ENCODE assay signal across 9 cellular contexts in the genomic region with DNA sequence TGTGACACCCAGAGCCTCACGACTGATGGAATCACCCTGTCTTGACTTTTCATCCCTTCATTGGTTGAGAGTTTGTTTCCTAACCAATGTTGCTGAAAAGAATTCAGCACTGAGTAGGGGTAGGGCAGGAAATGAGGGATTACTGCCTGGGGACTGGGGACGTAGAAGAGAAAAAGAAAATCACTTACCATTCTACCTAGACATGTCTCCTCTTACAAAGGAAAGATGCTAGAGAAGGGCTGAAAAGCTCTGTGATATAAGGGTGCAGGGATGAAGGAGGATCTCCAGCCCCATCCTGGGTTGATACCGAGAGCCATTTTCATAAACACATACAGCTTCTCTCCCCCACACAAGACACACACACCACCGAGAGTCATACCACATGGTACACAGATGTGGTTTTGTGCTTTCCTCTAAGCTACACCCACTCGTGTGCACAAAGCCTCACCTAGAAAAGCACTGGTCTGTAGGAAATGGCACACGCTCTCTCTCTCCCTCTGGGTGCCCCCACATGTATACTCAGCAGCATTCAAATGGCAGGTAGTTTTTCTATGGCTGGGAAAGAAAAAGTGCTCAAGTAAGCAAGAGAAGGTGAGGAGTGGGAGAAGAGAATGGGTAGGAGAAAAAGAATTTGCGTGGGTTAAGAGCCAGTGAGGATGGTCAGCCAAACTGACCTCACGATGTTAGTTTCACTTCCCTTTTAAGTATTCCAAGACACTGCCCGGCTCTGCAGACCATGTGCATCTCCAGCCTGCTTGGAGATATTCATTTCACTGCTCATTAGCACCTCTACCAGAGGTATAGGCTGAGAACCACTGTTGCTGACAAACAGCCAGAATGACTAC.
DNase-seq lines count a peak whose midpoint lies in the region; ATAC-seq and TF ChIP-seq lines count a peak whose summit lies in the region.
"Had no signal": no experiment of that assay in that cellular context is flagged by ENCODE, and none has a peak within 500 bp of the region (broad histone marks: within the 10 kb centered on the region; RNA-seq: fewer than 3 reads in every experiment).

No MANE protein-coding gene starts in this region.

- H3K36me3 ChIP-seq in adipocyte (ENCODE audit: control insufficient read depth, insufficient read depth, low read length, severe bottlenecking) (peaks cover 29% of the 10 kb centered on the region), mesodermal cell (ENCODE audit: control insufficient read depth, insufficient read depth, low read length) (peaks cover 66% of the 10 kb centered on the region), upper lobe of left lung (peaks cover 0 to 14% (median 0%) of the 10 kb centered on the region in 4 donors)

- peak; percentile 64 for DNase-seq in adipocyte (ENCODE audit: low read depth)
- DNase-seq in upper lobe of left lung = no peak
- no peak for DNase-seq in putamen (ENCODE audit: low spot score)
- no peak for DNase-seq in hypothalamus (lab: John Stamatoyannopoulos, UW)

- no peak for TF ChIP-seq POLR2A in upper lobe of left lung (IDR thresholded peaks at IDR 0.05)

- WGBS in mesodermal cell (ENCODE audit: insufficient coverage in 2 of 2), 2 experiments = 81 to 96% methylated on average over 3 to 4 of the region's 9 CpGs
- 35 to 50% methylated on average over 9 of the region's 9 CpGs for WGBS in upper lobe of left lung, 2 donors

- no peak for TF ChIP-seq CTCF in upper lobe of left lung (IDR thresholded peaks at IDR 0.05)

- peak overlapping the region; percentile 82 for H3K27ac ChIP-seq in mesodermal cell (ENCODE audit: low read depth, low read length, severe bottlenecking)
- H3K27ac ChIP-seq in upper lobe of left lung = peak overlapping the region; percentile 28 to 71 (median 65)
- H3K27ac ChIP-seq: HL-60 had no signal

- H3K27me3 ChIP-seq in adipocyte (replicated peaks; ENCODE audit: control insufficient read depth, insufficient read depth, low read length) (no peaks in the 10 kb centered on the region), upper lobe of left lung (no peaks in the 10 kb centered on the region)

- ATAC-seq in GM18498 (IDR thresholded peaks at IDR 0.05; ENCODE audit: unreplicated experiment) = peak; percentile 79
- peak; percentile 52 for ATAC-seq in HG03354 (IDR thresholded peaks at IDR 0.05; ENCODE audit: poor library complexity, severe bottlenecking, unreplicated experiment)
- peak in 1 of 2 donors; percentile 77 for ATAC-seq in upper lobe of left lung (ENCODE audit: low FRiP score in 2 of 2)
- ATAC-seq in GM18907 (IDR thresholded peaks at IDR 0.05; ENCODE audit: unreplicated experiment) = no peak

- H3K4me1 ChIP-seq in adipocyte (ENCODE audit: control insufficient read depth, insufficient read depth, low read length) (peaks cover 32% of the 10 kb centered on the region), mesodermal cell (ENCODE audit: control insufficient read depth, insufficient read depth, low read length, poor library complexity, severe bottlenecking) (peaks cover 49% of the 10 kb centered on the region), upper lobe of left lung (peaks cover 4 to 27% (median 21%) of the 10 kb centered on the region in 4 donors)

- no peak for TF ChIP-seq EP300 in upper lobe of left lung (IDR thresholded peaks at IDR 0.05)

- H3K9ac ChIP-seq in adipocyte (ENCODE audit: low read length) = peak overlapping the region; percentile 62

- H3K4me3 ChIP-seq in adipocyte (ENCODE audit: low read length) (peak overlapping the region; percentile 75), mesodermal cell (ENCODE audit: extremely low read depth, insufficient read depth, low read length, poor library complexity, severe bottlenecking) (no peak overlapping the region), upper lobe of left lung (peak overlapping the region in 2 of 4 donors; percentile 20 to 25)

- H3K9me3 ChIP-seq in adipocyte (ENCODE audit: control insufficient read depth, low read length) (no peaks in the 10 kb centered on the region), mesodermal cell (ENCODE audit: control insufficient read depth, low read length) (no peaks in the 10 kb centered on the region), upper lobe of left lung (no peaks in the 10 kb centered on the region)
